ENCODE assay signal across 17 cellular contexts in genomic region chr2:168172071-168172470, GRCh38.
DNase-seq lines count a peak whose midpoint lies in the region; ATAC-seq and TF ChIP-seq lines count a peak whose summit lies in the region.
"Had no signal": no experiment of that assay in that cellular context is flagged by ENCODE, and none has a peak within 500 bp of the region (broad histone marks: within the 10 kb centered on the region; RNA-seq: fewer than 3 reads in every experiment).

No MANE protein-coding gene starts in this region.

- peak overlapping the region in 2 of 10 donors; percentile 29 to 30 for H3K27ac ChIP-seq in heart right ventricle

- H3K4me3 ChIP-seq in heart right ventricle, result no peak overlapping the region
- H3K4me3 ChIP-seq: BLaER1, GM23338 had no signal

- 63 to 70% methylated on average over 4 of the region's 4 CpGs for WGBS in heart right ventricle, 2 donors

- ATAC-seq in Right ventricle myocardium superior (ENCODE audit: poor library complexity), result peak; percentile 53
- no peak for ATAC-seq in WTC11
- ATAC-seq in heart right ventricle, result peak in 5 of 8 donors; percentile 62 to 82 (median 78)
- ATAC-seq: HepG2 had no signal

- peaks cover 44% of the 10 kb centered on the region for H3K4me1 Mint-ChIP-seq in WTC11

- peaks cover 0 to 39% (median 12%) of the 10 kb centered on the region in 9 donors for H3K4me1 ChIP-seq in heart right ventricle

- H3K36me3 ChIP-seq in heart right ventricle, result no peaks in the 10 kb centered on the region

- TF ChIP-seq CTCF in WTC11 (IDR thresholded peaks at IDR 0.05), result no peak
- TF ChIP-seq CTCF in heart right ventricle (IDR thresholded peaks at IDR 0.05), result no peak

- H3K9me3 Mint-ChIP-seq in WTC11, result no peaks in the 10 kb centered on the region
- H3K9me3 Mint-ChIP-seq: CD14-positive monocyte; CD4-positive, alpha-beta memory T cell; GM23338 had no signal

- H3K36me3 Mint-ChIP-seq in WTC11, result no peaks in the 10 kb centered on the region

- H3K27me3 ChIP-seq in heart right ventricle, result no peaks in the 10 kb centered on the region
- H3K27me3 ChIP-seq: BLaER1 had no signal

- H3K27ac Mint-ChIP-seq in WTC11, result peak overlapping the region; percentile 59
- H3K27ac Mint-ChIP-seq: CD4-positive, alpha-beta memory T cell; GM23338 had no signal

- no peak overlapping the region for H3K4me3 Mint-ChIP-seq in WTC11
- H3K4me3 Mint-ChIP-seq: CD14-positive monocyte; CD4-positive, alpha-beta memory T cell; GM23338 had no signal

- POLR2A ChIA-PET in WTC11 (lab: Charles Lee), result no interaction called here

- CTCF ChIA-PET in WTC11 (lab: Charles Lee), result no interaction called here

- DNase-seq in Right ventricle myocardium superior, result no peak
- no peak for DNase-seq in cardiac septum (ENCODE audit: low spot score)
- no peak for DNase-seq in WTC11 (ENCODE audit: low spot score)
- DNase-seq in heart right ventricle, result no peak
- DNase-seq in NCI-H2171 treated with DMSO at 0.1 percent for 48 hours (lab: John Stamatoyannopoulos, UW), result no peak
- no peak for DNase-seq in cortex of kidney (lab: John Stamatoyannopoulos, UW)
- DNase-seq in HK-2 (ENCODE audit: unreplicated experiment), result no peak
- DNase-seq: 8988T; CD4-positive, alpha-beta memory T cell; DMS153; DMS79; GDM1; H7 had no signal

- intact Hi-C loops in Right ventricle myocardium superior (cut with DNase I) (no loop called here), cardiac septum (cut with DNase I) (no loop called here), heart right ventricle (cut with DNase I) (no loop called here)

- no peaks in the 10 kb centered on the region for H3K9me3 ChIP-seq in heart right ventricle
- H3K9me3 ChIP-seq: BLaER1 had no signal

- no peaks in the 10 kb centered on the region for H3K27me3 Mint-ChIP-seq in WTC11 (ENCODE audit: low read depth)
- H3K27me3 Mint-ChIP-seq: CD4-positive, alpha-beta memory T cell had no signal

TF ChIP-seq in WTC11, 78 proteins besides CTCF, POLR2A, EP300 and RAD21:
- TF ChIP-seq, protein P1, sequence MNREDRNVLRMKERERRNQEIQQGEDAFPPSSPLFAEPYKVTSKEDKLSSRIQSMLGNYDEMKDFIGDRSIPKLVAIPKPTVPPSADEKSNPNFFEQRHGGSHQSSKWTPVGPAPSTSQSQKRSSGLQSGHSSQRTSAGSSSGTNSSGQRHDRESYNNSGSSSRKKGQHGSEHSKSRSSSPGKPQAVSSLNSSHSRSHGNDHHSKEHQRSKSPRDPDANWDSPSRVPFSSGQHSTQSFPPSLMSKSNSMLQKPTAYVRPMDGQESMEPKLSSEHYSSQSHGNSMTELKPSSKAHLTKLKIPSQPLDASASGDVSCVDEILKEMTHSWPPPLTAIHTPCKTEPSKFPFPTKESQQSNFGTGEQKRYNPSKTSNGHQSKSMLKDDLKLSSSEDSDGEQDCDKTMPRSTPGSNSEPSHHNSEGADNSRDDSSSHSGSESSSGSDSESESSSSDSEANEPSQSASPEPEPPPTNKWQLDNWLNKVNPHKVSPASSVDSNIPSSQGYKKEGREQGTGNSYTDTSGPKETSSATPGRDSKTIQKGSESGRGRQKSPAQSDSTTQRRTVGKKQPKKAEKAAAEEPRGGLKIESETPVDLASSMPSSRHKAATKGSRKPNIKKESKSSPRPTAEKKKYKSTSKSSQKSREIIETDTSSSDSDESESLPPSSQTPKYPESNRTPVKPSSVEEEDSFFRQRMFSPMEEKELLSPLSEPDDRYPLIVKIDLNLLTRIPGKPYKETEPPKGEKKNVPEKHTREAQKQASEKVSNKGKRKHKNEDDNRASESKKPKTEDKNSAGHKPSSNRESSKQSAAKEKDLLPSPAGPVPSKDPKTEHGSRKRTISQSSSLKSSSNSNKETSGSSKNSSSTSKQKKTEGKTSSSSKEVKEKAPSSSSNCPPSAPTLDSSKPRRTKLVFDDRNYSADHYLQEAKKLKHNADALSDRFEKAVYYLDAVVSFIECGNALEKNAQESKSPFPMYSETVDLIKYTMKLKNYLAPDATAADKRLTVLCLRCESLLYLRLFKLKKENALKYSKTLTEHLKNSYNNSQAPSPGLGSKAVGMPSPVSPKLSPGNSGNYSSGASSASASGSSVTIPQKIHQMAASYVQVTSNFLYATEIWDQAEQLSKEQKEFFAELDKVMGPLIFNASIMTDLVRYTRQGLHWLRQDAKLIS (CRISPR knock-in tag; IDR thresholded peaks at IDR 0.05; ENCODE audit: borderline replicate concordance), result no peak
- no peak for TF ChIP-seq EMX1 (CRISPR knock-in tag; IDR thresholded peaks at IDR 0.05)
TF ChIP-seq in WTC11: peak in this region for 0.
